8 cellular contexts compared by ENCODE assay signal in the genomic region with DNA sequence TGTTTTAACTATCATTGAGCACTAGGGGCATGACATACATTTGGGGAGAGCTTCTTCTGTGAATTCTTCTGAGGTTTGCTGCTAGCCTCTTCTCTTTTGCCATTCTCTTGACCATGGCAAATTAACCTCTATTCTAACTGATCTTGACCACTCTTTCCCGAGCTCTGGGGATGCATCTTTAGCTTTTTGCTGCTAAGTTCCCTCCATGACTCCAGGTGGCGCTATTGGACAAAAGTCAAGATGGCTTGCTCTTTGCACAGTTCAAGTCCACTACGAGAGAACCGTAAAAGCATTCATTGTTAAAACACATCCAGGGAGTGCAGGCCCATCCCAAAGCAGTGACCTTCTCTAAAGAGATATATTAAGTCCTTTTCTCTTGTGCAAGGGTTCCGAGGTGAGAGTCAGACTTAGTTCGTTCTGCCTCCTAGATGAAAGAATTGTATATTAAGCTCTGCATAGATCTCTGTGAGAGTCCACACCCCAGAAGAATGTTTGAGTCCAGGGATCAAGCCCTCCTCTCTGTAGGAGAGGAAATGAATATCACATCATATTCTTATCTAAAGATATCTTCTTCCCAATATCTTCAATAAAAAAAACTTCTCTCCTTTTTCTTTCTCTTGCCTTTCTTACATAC.
A peak's percentile ranks its signal among the peaks of the same experiment; 100 is the strongest.
DNase-seq lines count a peak whose midpoint lies in the region; ATAC-seq and TF ChIP-seq lines count a peak whose summit lies in the region.

No MANE protein-coding gene starts in this region.

- H3K27me3 Mint-ChIP-seq in activated T-helper 2 cell treated with anti-CD3 and anti-CD28 coated beads, Interferon-gamma antibody, Interleukin-2, Interleukin-4, amounts not matched to agents 10 μg/mL and 5 μg/mL and 100 μg/mL, durations not matched to agents 14 hours and 24 hours and 36 hours (ENCODE audit: low read depth): no peaks in the 10 kb centered on the region

- WGBS in iPS DF 6.9 (ENCODE audit: insufficient coverage, insufficient read length): no CpG with 5 or more reads among the region's 6 CpGs

- TF ChIP-seq CTCF in VCaP (conservative IDR thresholded peaks at IDR 0.05): peak; percentile 76
- TF ChIP-seq CTCF in vagina (IDR thresholded peaks at IDR 0.05): peak in 2 of 3 experiments; percentile 17 to 35

- no peaks in the 10 kb centered on the region for H3K36me3 Mint-ChIP-seq in activated T-helper 2 cell treated with anti-CD3 and anti-CD28 coated beads, Interferon-gamma antibody, Interleukin-2, Interleukin-4, amounts not matched to agents 10 μg/mL and 5 μg/mL and 100 μg/mL, durations not matched to agents 14 hours and 24 hours and 36 hours (ENCODE audit: low read depth)

- DNase-seq in DMS153 treated with DMSO at 0.1 percent for 48 hours (lab: John Stamatoyannopoulos, UW; ENCODE audit: unreplicated experiment): peak; percentile 85
- DNase-seq in NCI-H2081 treated with DMSO at 0.1 percent for 48 hours (lab: John Stamatoyannopoulos, UW): peak; percentile 69
- DNase-seq in iPS DF 6.9 (ENCODE audit: low read depth, low spot score): peak; percentile 70
- no peak for DNase-seq in vagina (ENCODE audit: extremely low spot score in 2 of 2)
- DNase-seq in activated T-helper 2 cell treated with anti-CD3 and anti-CD28 coated beads, Interferon-gamma antibody, Interleukin-2, Interleukin-4, amounts not matched to agents 10 μg/mL and 5 μg/mL and 100 μg/mL, durations not matched to agents 14 hours and 24 hours and 36 hours (ENCODE audit: low spot score): no peak

- no peak overlapping the region for H3K27ac Mint-ChIP-seq in activated T-helper 2 cell treated with anti-CD3 and anti-CD28 coated beads, Interferon-gamma antibody, Interleukin-2, Interleukin-4, amounts not matched to agents 10 μg/mL and 5 μg/mL and 100 μg/mL, durations not matched to agents 14 hours and 24 hours and 36 hours

- TF ChIP-seq POLR2A in vagina (IDR thresholded peaks at IDR 0.05): no peak

- peaks cover 4% of the 10 kb centered on the region for H3K9me3 Mint-ChIP-seq in activated T-helper 2 cell treated with anti-CD3 and anti-CD28 coated beads, Interferon-gamma antibody, Interleukin-2, Interleukin-4, amounts not matched to agents 10 μg/mL and 5 μg/mL and 100 μg/mL, durations not matched to agents 14 hours and 24 hours and 36 hours

- H3K4me3 Mint-ChIP-seq in activated T-helper 2 cell treated with anti-CD3 and anti-CD28 coated beads, Interferon-gamma antibody, Interleukin-2, Interleukin-4, amounts not matched to agents 10 μg/mL and 5 μg/mL and 100 μg/mL, durations not matched to agents 14 hours and 24 hours and 36 hours (ENCODE audit: low read depth): no peak overlapping the region

- H3K9me3 ChIP-seq in iPS DF 6.9 (ENCODE audit: control insufficient read depth, insufficient read depth, low read length) (no peaks in the 10 kb centered on the region), vagina (no peaks in the 10 kb centered on the region)

- H3K4me3 ChIP-seq in iPS DF 6.9 (ENCODE audit: low read length) (no peak overlapping the region), vagina (no peak overlapping the region)

- no peaks in the 10 kb centered on the region for H3K4me1 ChIP-seq in iPS DF 6.9 (ENCODE audit: control insufficient read depth, insufficient read depth, low read length)
- no peaks in the 10 kb centered on the region for H3K4me1 ChIP-seq in vagina

- H3K4me1 Mint-ChIP-seq in activated T-helper 2 cell treated with anti-CD3 and anti-CD28 coated beads, Interferon-gamma antibody, Interleukin-2, Interleukin-4, amounts not matched to agents 10 μg/mL and 5 μg/mL and 100 μg/mL, durations not matched to agents 14 hours and 24 hours and 36 hours (ENCODE audit: low read depth): no peaks in the 10 kb centered on the region

- ATAC-seq in HG02759 (IDR thresholded peaks at IDR 0.05; ENCODE audit: unreplicated experiment) (peak; percentile 76), HG02763 (IDR thresholded peaks at IDR 0.05; ENCODE audit: unreplicated experiment) (no peak)

- H3K36me3 ChIP-seq in iPS DF 6.9 (ENCODE audit: control insufficient read depth, insufficient read depth, low read length): no peaks in the 10 kb centered on the region
- no peaks in the 10 kb centered on the region for H3K36me3 ChIP-seq in vagina

- H3K27ac ChIP-seq in VCaP (no peak overlapping the region), iPS DF 6.9 (ENCODE audit: low read length) (no peak overlapping the region), vagina (no peak overlapping the region)

- intact Hi-C loops in vagina (cut with DNase I): no loop called here
- intact Hi-C loops in activated T-helper 2 cell treated with anti-CD3 and anti-CD28 coated beads, Interferon-gamma antibody, Interleukin-2, Interleukin-4, amounts not matched to agents 10 μg/mL and 5 μg/mL and 100 μg/mL, durations not matched to agents 14 hours and 24 hours and 36 hours (cut with micrococcal nuclease): no loop called here

- H3K27me3 ChIP-seq in iPS DF 6.9 (ENCODE audit: control insufficient read depth, insufficient read depth, low read length): no peaks in the 10 kb centered on the region
- no peaks in the 10 kb centered on the region for H3K27me3 ChIP-seq in vagina

Comparison
In these comparisons a context has a peak if more than half of its experiments do, and no peak if none do; other contexts are left out.
1. DNase-seq: peak in DMS153 treated with DMSO at 0.1 percent for 48 hours (single experiment), NCI-H2081 treated with DMSO at 0.1 percent for 48 hours (single experiment) and iPS DF 6.9 (single experiment); none in vagina (0 of 2) and activated T-helper 2 cell treated with anti-CD3 and anti-CD28 coated beads, Interferon-gamma antibody, Interleukin-2, Interleukin-4, amounts not matched to agents 10 μg/mL and 5 μg/mL and 100 μg/mL, durations not matched to agents 14 hours and 24 hours and 36 hours (single experiment).